Comparison of ENCODE assay signal across 9 cellular contexts in the genomic region with DNA sequence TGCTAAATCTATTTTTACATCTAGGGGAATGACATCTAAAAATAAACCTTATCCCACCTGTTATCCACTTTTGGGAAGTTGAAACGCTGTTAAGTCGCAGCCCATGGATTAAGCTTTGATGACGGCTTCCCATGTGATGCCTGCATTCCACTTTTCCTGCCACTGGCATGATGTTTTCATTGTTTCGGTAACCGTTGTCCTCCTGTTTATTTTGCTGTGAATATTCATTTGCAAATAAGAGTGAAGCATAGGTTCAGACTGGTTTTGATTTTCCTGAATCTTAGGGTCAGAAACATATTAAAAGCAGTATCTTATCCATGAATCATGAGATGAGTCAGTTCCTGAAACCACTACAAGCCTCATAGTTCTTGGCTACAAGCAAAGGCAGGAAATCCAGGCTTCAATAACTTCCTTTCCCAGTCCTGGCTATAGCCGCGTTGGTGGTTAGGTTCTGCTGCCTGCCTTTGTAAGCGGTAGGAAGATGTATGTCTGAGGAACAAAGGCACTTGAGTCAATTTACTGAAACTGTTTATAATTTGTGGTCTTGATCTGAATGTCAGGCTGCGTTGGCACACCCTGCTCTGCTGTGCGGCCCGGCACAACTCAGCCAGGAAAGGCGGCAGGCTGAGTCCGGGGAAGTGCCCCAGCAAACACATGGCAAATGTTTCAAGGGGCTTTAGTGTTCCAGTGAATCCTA. TPM values are rescaled to one million over a fixed set of nuclear protein-coding genes. Genes with fewer than 3 reads are reported as not detected.
A peak's percentile ranks its signal among the peaks of the same experiment; 100 is the strongest.
DNase-seq lines count a peak whose midpoint lies in the region; ATAC-seq, FAIRE-seq and TF ChIP-seq lines count a peak whose summit lies in the region.
"Had no signal": no experiment of that assay in that cellular context is flagged by ENCODE, and none has a peak within 500 bp of the region (broad histone marks: within the 10 kb centered on the region; RNA-seq: fewer than 3 reads in every experiment).

No MANE protein-coding gene starts in this region.

- H3K36me3 Mint-ChIP-seq in activated T-cell treated with anti-CD3 and anti-CD28 coated beads, Interleukin-2, amount 50 U/mL, for 4 hours (ENCODE audit: insufficient read depth) = no peaks in the 10 kb centered on the region
- no peaks in the 10 kb centered on the region for H3K36me3 Mint-ChIP-seq in activated T-cell treated with anti-CD3 and anti-CD28 coated beads, Interleukin-2, amount 50 U/mL, for 24 hours (ENCODE audit: low read depth)
- peaks cover 1% of the 10 kb centered on the region for H3K36me3 Mint-ChIP-seq in chondrocyte (ENCODE audit: low read depth)

- H3K4me3 ChIP-seq in HepG2 (replicated peaks in 1 of 3; ENCODE audit: insufficient read depth in 1 of 3, low read depth in 2 of 3, low read length in 3 of 3) (peak overlapping the region; percentile 2 to 55 (median 6); a peak in 3 of 6 replicates), thymus (ENCODE audit: low read length) (no peak overlapping the region)

- H3K4me1 Mint-ChIP-seq in activated T-cell treated with anti-CD3 and anti-CD28 coated beads, Interleukin-2, amount 50 U/mL, for 4 hours (ENCODE audit: low read depth) = peaks cover 9% of the 10 kb centered on the region
- H3K4me1 Mint-ChIP-seq in activated T-cell treated with anti-CD3 and anti-CD28 coated beads, Interleukin-2, amount 50 U/mL, for 24 hours (ENCODE audit: low read depth) = peaks cover 15% of the 10 kb centered on the region
- peaks cover 93% of the 10 kb centered on the region for H3K4me1 Mint-ChIP-seq in chondrocyte (ENCODE audit: low read depth)

- H3K4me2 ChIP-seq in HepG2 (ENCODE audit: low read depth, low read length) = peak overlapping the region; percentile 83

- CTCF ChIA-PET in HepG2 (lab: Yijun Ruan, JAX; ENCODE audit: low intra/inter-chr PET ratio, low total read pairs) = no interaction called here

- TF ChIP-seq POLR2A in HepG2 (IDR thresholded peaks at IDR 0.05; ENCODE audit: insufficient read depth in 1 of 2, low read depth in 2 of 2, low read length in 2 of 2) = no peak

- POLR2A ChIA-PET in HepG2 (lab: Yijun Ruan, JAX) = interaction anchor here (2.9 to 4.1 kb wide), 3 partner anchors 12 to 152 kb away, joined by 15 to 23 read pairs (median 20); no protein-coding TSS in a partner anchor

- H3K9me3 ChIP-seq in HepG2 (ENCODE audit: low read length) (no peaks in the 10 kb centered on the region), thymus (ENCODE audit: control insufficient read depth) (no peaks in the 10 kb centered on the region)

- peaks cover 68% of the 10 kb centered on the region for H3K27me3 Mint-ChIP-seq in activated T-cell treated with anti-CD3 and anti-CD28 coated beads, Interleukin-2, amount 50 U/mL, for 4 hours (ENCODE audit: low read depth)
- H3K27me3 Mint-ChIP-seq in activated T-cell treated with anti-CD3 and anti-CD28 coated beads, Interleukin-2, amount 50 U/mL, for 24 hours = peaks cover 93% of the 10 kb centered on the region
- H3K27me3 Mint-ChIP-seq in chondrocyte (ENCODE audit: low read depth) = no peaks in the 10 kb centered on the region

- H3K27me3 ChIP-seq in HepG2 (ENCODE audit: control insufficient read depth in 1 of 2, insufficient read depth in 2 of 2, low read length in 2 of 2) (no peaks in the 10 kb centered on the region), thymus (ENCODE audit: control insufficient read depth, insufficient read depth) (no peaks in the 10 kb centered on the region)

- H2AFZ ChIP-seq in HepG2 (ENCODE audit: low read length) = no peak overlapping the region

- H3K27ac ChIP-seq in HepG2 (ENCODE audit: extremely low read length, insufficient read depth, low read length) = peak overlapping the region; percentile 94
- H3K27ac ChIP-seq in thymus (ENCODE audit: low read depth) = peak overlapping the region; percentile 46

- H3K4me1 ChIP-seq in HepG2 (ENCODE audit: insufficient read depth, low read length) (peaks cover 78% of the 10 kb centered on the region), thymus (ENCODE audit: control insufficient read depth, insufficient read depth, low read length) (no peaks in the 10 kb centered on the region)

- H3K27ac Mint-ChIP-seq in activated T-cell treated with anti-CD3 and anti-CD28 coated beads, Interleukin-2, amount 50 U/mL, for 24 hours = no peak overlapping the region
- peak overlapping the region; percentile 99 for H3K27ac Mint-ChIP-seq in chondrocyte (ENCODE audit: unreplicated experiment)
- H3K27ac Mint-ChIP-seq: activated naive CD8-positive, alpha-beta T cell had no signal

- intact Hi-C loops in HepG2 (cut with micrococcal nuclease; ENCODE audit: unreplicated experiment) = loop anchor here (2.0 kb wide), 1 partner anchor 19 kb away; the partner anchor contains the start of gene TEAD1

- WGBS in HepG2 (ENCODE audit: low lambda C conversion rate) = 45% methylated on average over 13 of the region's 13 CpGs
- WGBS in thymus = 5% methylated on average over 13 of the region's 13 CpGs

- BruUV-seq in HepG2 (replicated peaks; lab: Mats Ljungman, UMichigan) = no TSS peak

- no peaks in the 10 kb centered on the region; the same call in 1 of the 2 replicates for H4K20me1 ChIP-seq in HepG2 (ENCODE audit: insufficient read depth, low read length)

- peak overlapping the region; percentile 80 for H3K9ac ChIP-seq in HepG2 (ENCODE audit: insufficient read depth, low read depth, low read length)

- no peak for DNase-seq in activated T-cell treated with anti-CD3 and anti-CD28 coated beads, Interleukin-2, amount 50 U/mL, for 4 hours
- no peak for DNase-seq in activated T-cell treated with anti-CD3 and anti-CD28 coated beads, Interleukin-2, amount 50 U/mL, for 24 hours
- DNase-seq in NCI-H748 treated with DMSO at 0.1 percent for 48 hours (lab: John Stamatoyannopoulos, UW) = peak; percentile 9
- no peak for DNase-seq in chondrocyte (ENCODE audit: low spot score)
- peak; percentile 48 for DNase-seq in HepG2 (ENCODE audit: low spot score)

- no peak for TF ChIP-seq RAD21 in HepG2 (CRISPR knock-in tag; IDR thresholded peaks at IDR 0.05)

- H3K4me3 Mint-ChIP-seq in activated T-cell treated with anti-CD3 and anti-CD28 coated beads, Interleukin-2, amount 50 U/mL, for 4 hours = no peak overlapping the region
- H3K4me3 Mint-ChIP-seq in activated T-cell treated with anti-CD3 and anti-CD28 coated beads, Interleukin-2, amount 50 U/mL, for 24 hours = no peak overlapping the region
- H3K4me3 Mint-ChIP-seq in chondrocyte (ENCODE audit: unreplicated experiment) = peak overlapping the region; percentile 70
- H3K4me3 Mint-ChIP-seq: activated naive CD8-positive, alpha-beta T cell had no signal

- in situ Hi-C loops in HepG2 (cut with HindIII; ENCODE audit: extremely low pct_ligation_motif_present, low pct_unique_long_range_greater_than_20kb) = no loop called here

- no peak for TF ChIP-seq EP300 in HepG2 (IDR thresholded peaks at IDR 0.05; ENCODE audit: low read depth in 2 of 2, low read length in 2 of 2)
- TF ChIP-seq EP300 in HepG2 (CRISPR knock-in tag; IDR thresholded peaks at IDR 0.05; ENCODE audit: borderline replicate concordance) = no peak

- H3K36me3 ChIP-seq in HepG2 (replicated peaks in 1 of 2; ENCODE audit: control insufficient read depth in 1 of 2, insufficient read depth in 2 of 2, low read length in 2 of 2) = no peaks in the 10 kb centered on the region
- H3K36me3 ChIP-seq in thymus (ENCODE audit: control insufficient read depth, insufficient read depth) = no peaks in the 10 kb centered on the region

- H3K9me3 Mint-ChIP-seq in activated T-cell treated with anti-CD3 and anti-CD28 coated beads, Interleukin-2, amount 50 U/mL, for 4 hours = no peaks in the 10 kb centered on the region
- no peaks in the 10 kb centered on the region for H3K9me3 Mint-ChIP-seq in activated T-cell treated with anti-CD3 and anti-CD28 coated beads, Interleukin-2, amount 50 U/mL, for 24 hours
- H3K9me3 Mint-ChIP-seq in chondrocyte (ENCODE audit: low read depth) = no peaks in the 10 kb centered on the region

- ATAC-seq in activated T-cell treated with anti-CD3 and anti-CD28 coated beads, Interleukin-2, amount 50 U/mL, for 4 hours = peak; percentile 75 to 85
- ATAC-seq in HepG2 (peak; percentile 47), HG02852 (IDR thresholded peaks at IDR 0.05; ENCODE audit: unreplicated experiment) (no peak), HG03565 (IDR thresholded peaks at IDR 0.05; ENCODE audit: unreplicated experiment) (no peak)

- peaks cover 89% of the 10 kb centered on the region for H3K79me2 ChIP-seq in HepG2 (ENCODE audit: insufficient read depth, low read length)

- no peak for FAIRE-seq in HepG2 (lab: Jason Lieb, UNC)

- TF ChIP-seq CTCF in chondrocyte (IDR thresholded peaks at IDR 0.05) (peak; percentile 4), HepG2 (CRISPR knock-in tag; IDR thresholded peaks at IDR 0.05) (no peak)

RNA-seq across cellular contexts. Expression of gene TEAD1, which starts 19.4 kb away (rescaled TPM):
- total RNA-seq in activated T-cell treated with anti-CD3 and anti-CD28 coated beads, Interleukin-2, amount 50 U/mL, for 4 hours = 1 to 10 TPM in 1 of 3 donors, under 1 TPM in 2; 0.79 to 1.4 (median 0.90) TPM
- total RNA-seq in chondrocyte (128 to 137 TPM (median 135 TPM) in 3 replicates), HepG2 (2016; rRNA removed; fragmentation: Illumina TruSeq; extraction: Trizol) (30.5 and 40.7 TPM in 2 replicates)
- 8.3 and 11.7 TPM in 2 replicates for total RNA-seq in HepG2 (2016; cell fraction: cytosol; rRNA removed; fragmentation: Illumina TruSeq; extraction: Trizol; ENCODE audit: low read depth)
- total RNA-seq in HepG2 (2016; cell fraction: insoluble cytoplasmic fraction; rRNA removed; fragmentation: Illumina TruSeq; extraction: Trizol) = 29.5 and 36.2 TPM in 2 replicates
- total RNA-seq in HepG2 (2016; cell fraction: membrane; rRNA removed; fragmentation: Illumina TruSeq; extraction: Trizol) = 23.8 and 25.3 TPM in 2 replicates
- 42.8 and 45.0 TPM in 2 replicates for total RNA-seq in HepG2 (2016; cell fraction: nucleus; rRNA removed; fragmentation: Illumina TruSeq; extraction: Trizol)
- polyA plus RNA-seq in HepG2 (2011; rRNA removed) (17.0 and 20.1 TPM in 2 replicates), thymus (3.7 TPM)
- 13.0 and 14.1 TPM in 2 replicates for polyA plus RNA-seq in HepG2 (2011; cell fraction: cytosol; rRNA removed)
- polyA plus RNA-seq in HepG2 (2011; cell fraction: nucleus; rRNA removed) = 33.6 and 34.8 TPM in 2 replicates
- 25.7 and 29.3 TPM in 2 replicates for polyA plus RNA-seq in HepG2 (2012)
- 0.77 and 0.92 TPM in 2 replicates for polyA plus RNA-seq in HepG2 (2016; cell fraction: cytosol; fragmentation: Illumina TruSeq; extraction: Trizol; ENCODE audit: low read depth)
- polyA plus RNA-seq in HepG2 (2016; cell fraction: insoluble cytoplasmic fraction; fragmentation: Illumina TruSeq; extraction: Trizol; ENCODE audit: low read depth) = 19.7 and 21.0 TPM in 2 replicates
- polyA plus RNA-seq in HepG2 (2016; cell fraction: membrane; fragmentation: Illumina TruSeq; extraction: Trizol; ENCODE audit: low read depth) = 2.6 and 3.3 TPM in 2 replicates
- polyA plus RNA-seq in HepG2 (2016; cell fraction: nucleus; fragmentation: Illumina TruSeq; extraction: Trizol; ENCODE audit: insufficient read depth, low read depth) = 21.1 and 21.8 TPM in 2 replicates
- 45.9 and 178 TPM in 2 replicates for polyA minus RNA-seq in HepG2 (2011; rRNA and poly(A)+ RNA removed; ENCODE audit: low replicate concordance)
- 37.4 and 37.9 TPM in 2 replicates for polyA minus RNA-seq in HepG2 (2011; cell fraction: cytosol; rRNA and poly(A)+ RNA removed)
- 69.4 and 79.4 TPM in 2 replicates for polyA minus RNA-seq in HepG2 (2011; cell fraction: nucleus; rRNA and poly(A)+ RNA removed)

Comparison
In these comparisons a context has a peak if more than half of its experiments do, and no peak if none do; other contexts are left out.
1. ATAC-seq: peak in activated T-cell treated with anti-CD3 and anti-CD28 coated beads, Interleukin-2, amount 50 U/mL, for 4 hours (2 of 2) and HepG2 (single experiment); none in HG02852 (single experiment) and HG03565 (single experiment).
2. DNase-seq: peak in NCI-H748 treated with DMSO at 0.1 percent for 48 hours (single experiment) and HepG2 (single experiment); none in activated T-cell treated with anti-CD3 and anti-CD28 coated beads, Interleukin-2, amount 50 U/mL, for 4 hours (single experiment), activated T-cell treated with anti-CD3 and anti-CD28 coated beads, Interleukin-2, amount 50 U/mL, for 24 hours (single experiment) and chondrocyte (single experiment).